Comparison of ENCODE assay signal across 23 cellular contexts in genomic region chr4:111873801-111874200, GRCh38.
"Had no signal": no experiment of that assay in that cellular context is flagged by ENCODE, and none has a peak within 500 bp of the region (broad histone marks: within the 10 kb centered on the region; RNA-seq: fewer than 3 reads in every experiment).

No MANE protein-coding gene starts in this region.

- ATAC-seq: foreskin keratinocyte; left colon; left ventricle myocardium superior; natural killer cell treated with Interleukin-12 subunit alpha and Interleukin-12 subunit beta and Interleukin-15 and Interleukin-18, amount 100 ng/mL, for 72 hours had no signal

- DNase-seq: effector CD4-positive, alpha-beta T cell; endodermal cell; erythroblast; foreskin keratinocyte; kidney; left colon; left ventricle myocardium superior; mesenchymal stem cell; midbrain; nucleus accumbens; ovary; sigmoid colon; stimulated activated CD4-positive, alpha-beta T cell treated with anti-CD3 and anti-CD28 coated beads, Interleukin-12 subunit alpha, Interleukin-12 subunit beta, amount 100 ng/mL, for 4 hours; stimulated activated naive CD4-positive, alpha-beta T cell; stomach; substantia nigra; transverse colon had no signal

- H3K4me2 ChIP-seq: neural progenitor cell had no signal

- H3K36me3 Mint-ChIP-seq: natural killer cell treated with Interleukin-12 subunit alpha and Interleukin-12 subunit beta and Interleukin-15 and Interleukin-18, amount 100 ng/mL, for 72 hours; neural progenitor cell had no signal

- H3K36me3 ChIP-seq: neural progenitor cell, ovary, right atrium auricular region, sigmoid colon, stomach, thoracic aorta, transverse colon had no signal

- H2AFZ ChIP-seq: neural progenitor cell had no signal

- H3K27ac ChIP-seq: foreskin keratinocyte, neural progenitor cell, ovary, right atrium auricular region, sigmoid colon, skin epidermis, stomach, thoracic aorta, transverse colon had no signal

- H3K4me3 Mint-ChIP-seq: endodermal cell; natural killer cell treated with Interleukin-12 subunit alpha and Interleukin-12 subunit beta and Interleukin-15 and Interleukin-18, amount 100 ng/mL, for 72 hours; neural progenitor cell had no signal

- H3K27me3 Mint-ChIP-seq: natural killer cell treated with Interleukin-12 subunit alpha and Interleukin-12 subunit beta and Interleukin-15 and Interleukin-18, amount 100 ng/mL, for 72 hours had no signal

- H3K4me1 Mint-ChIP-seq: neural progenitor cell had no signal

- H3K9me3 Mint-ChIP-seq: endodermal cell, neural progenitor cell had no signal

- H3K4me3 ChIP-seq: lung, neural progenitor cell, ovary, right atrium auricular region, sigmoid colon, skin epidermis, stomach, thoracic aorta, transverse colon had no signal

- H3K4me1 ChIP-seq: foreskin keratinocyte, right atrium auricular region, sigmoid colon, stomach, transverse colon had no signal

- H3K27me3 ChIP-seq: neural progenitor cell, ovary, right atrium auricular region, sigmoid colon, stomach had no signal

- H3K27ac Mint-ChIP-seq: endodermal cell; natural killer cell treated with Interleukin-12 subunit alpha and Interleukin-12 subunit beta and Interleukin-15 and Interleukin-18, amount 100 ng/mL, for 72 hours; neural progenitor cell had no signal
